17 cellular contexts compared by ENCODE assay signal in the genomic region with DNA sequence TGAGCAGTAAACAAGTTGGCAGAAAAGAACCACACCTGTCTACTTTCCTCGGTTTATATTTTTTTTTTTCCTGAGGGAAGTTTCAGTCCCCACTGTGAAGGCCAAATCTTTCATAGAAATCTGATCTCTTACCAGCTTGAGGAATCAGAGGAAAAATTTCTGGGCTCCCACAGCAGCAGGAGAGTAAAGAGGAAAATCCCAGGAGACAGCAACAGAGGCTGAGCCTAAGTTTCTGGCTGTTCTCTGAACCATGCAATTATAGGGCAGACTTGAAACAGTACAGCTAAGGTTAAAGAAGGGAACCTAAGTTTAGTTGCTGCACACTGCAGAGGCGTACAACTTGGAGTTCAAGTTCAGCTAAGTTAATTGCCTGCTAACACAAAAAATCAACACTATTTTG.
DNase-seq lines count a peak whose midpoint lies in the region; ATAC-seq and TF ChIP-seq lines count a peak whose summit lies in the region.
"Had no signal": no experiment of that assay in that cellular context is flagged by ENCODE, and none has a peak within 500 bp of the region (broad histone marks: within the 10 kb centered on the region; RNA-seq: fewer than 3 reads in every experiment).

No MANE protein-coding gene starts in this region.

- H3K27ac ChIP-seq in A673 (ENCODE audit: low read depth, low read length, poor library complexity, severe bottlenecking) = peak overlapping the region; percentile 6
- no peak overlapping the region for H3K27ac ChIP-seq in GM23338 (ENCODE audit: low read depth)
- peak overlapping the region; percentile 26 for H3K27ac ChIP-seq in VCaP
- H3K27ac ChIP-seq: PC-9 had no signal

- H3K4me1 Mint-ChIP-seq in GM23338 = no peaks in the 10 kb centered on the region; the same call in 2 of the 3 replicates

- H3K27me3 Mint-ChIP-seq in GM23338 (ENCODE audit: insufficient read depth, low read depth, poor library complexity) = no peaks in the 10 kb centered on the region

- no peaks in the 10 kb centered on the region for H3K36me3 Mint-ChIP-seq in GM23338 (ENCODE audit: low read depth)

- no peaks in the 10 kb centered on the region for H3K9me3 ChIP-seq in A673 (ENCODE audit: low read depth, low read length, poor library complexity, severe bottlenecking)
- H3K9me3 ChIP-seq: MG63 had no signal

- H3F3A ChIP-seq in GM23338 (replicated peaks; ENCODE audit: low read depth) = no peaks in the 10 kb centered on the region

- TF ChIP-seq CTCF in A673 (conservative IDR thresholded peaks at IDR 0.05; ENCODE audit: low read depth, low read length) (no peak), GM23338 (conservative IDR thresholded peaks at IDR 0.05; ENCODE audit: low read depth in 2 of 2) (no peak), VCaP (conservative IDR thresholded peaks at IDR 0.05) (no peak)

- H3K9me3 Mint-ChIP-seq in GM23338 = no peaks in the 10 kb centered on the region

- peaks cover 13% of the 10 kb centered on the region for H3K4me1 ChIP-seq in A673 (ENCODE audit: insufficient read depth, low read length, poor library complexity, severe bottlenecking)
- H3K4me1 ChIP-seq in GM23338 (ENCODE audit: insufficient read depth) = no peaks in the 10 kb centered on the region

- no peaks in the 10 kb centered on the region for H3K36me3 ChIP-seq in A673 (ENCODE audit: insufficient read depth, low read length, poor library complexity, severe bottlenecking)
- no peaks in the 10 kb centered on the region for H3K36me3 ChIP-seq in GM23338 (ENCODE audit: insufficient read depth)
- H3K36me3 ChIP-seq: MG63 had no signal

- CTCF ChIA-PET in A673 (lab: Charles Lee) = no interaction called here

- ATAC-seq in GM23338 = no peak
- ATAC-seq in GM19467 (IDR thresholded peaks at IDR 0.05; ENCODE audit: unreplicated experiment) = no peak

- H3K27me3 ChIP-seq in A673 (replicated peaks; ENCODE audit: insufficient read depth, low read depth, low read length, poor library complexity) = no peaks in the 10 kb centered on the region
- H3K27me3 ChIP-seq in GM23338 (ENCODE audit: insufficient read depth) = no peaks in the 10 kb centered on the region
- H3K27me3 ChIP-seq: MG63 had no signal

- no peak overlapping the region for H3K4me2 ChIP-seq in GM23338
- H3K4me2 ChIP-seq: PC-9 had no signal

- no peak overlapping the region for H3K4me3 Mint-ChIP-seq in GM23338

- POLR2A ChIA-PET in A673 (lab: Charles Lee; ENCODE audit: low non-redundant PET) = no interaction called here

- BruUV-seq in A673 (replicated peaks; lab: Mats Ljungman, UMichigan) = no TSS peak

- no peak overlapping the region; the same call in 1 of the 2 replicates for H3K27ac Mint-ChIP-seq in GM23338

- intact Hi-C loops in A673 (cut with micrococcal nuclease; ENCODE audit: unreplicated experiment) = no loop called here

- H3K4me3 ChIP-seq in A673 (ENCODE audit: low read depth, low read length, poor library complexity, severe bottlenecking) (no peak overlapping the region), GM23338 (no peak overlapping the region)
- H3K4me3 ChIP-seq: MG63, PC-9 had no signal

- H3K9me2 ChIP-seq in GM23338 (ENCODE audit: insufficient read depth) = no peaks in the 10 kb centered on the region

- H2AFZ ChIP-seq in GM23338 = peak overlapping the region; percentile 7; the same call in 1 of the 2 replicates
- H2AFZ ChIP-seq: PC-9 had no signal

- H4K20me1 ChIP-seq in GM23338 (replicated peaks; ENCODE audit: insufficient read depth) = no peaks in the 10 kb centered on the region

- H3K79me2 ChIP-seq in GM23338 (replicated peaks; ENCODE audit: insufficient read depth) = no peaks in the 10 kb centered on the region

- peak; percentile 22 for DNase-seq in A673 (ENCODE audit: low spot score)
- no peak for DNase-seq in GM23338 (ENCODE audit: low spot score)
- DNase-seq in myocyte (ENCODE audit: low read depth) = peak; percentile 62
- no peak for DNase-seq in mucosa of gallbladder (ENCODE audit: low spot score)
- no peak for DNase-seq in activated CD8-positive, alpha-beta memory T cell treated with anti-CD3 and anti-CD28 coated beads, Interleukin-2, amount 50 U/mL, for 48 hours
- DNase-seq in NCI-H2196 treated with DMSO at 0.1 percent for 48 hours (lab: John Stamatoyannopoulos, UW; ENCODE audit: unreplicated experiment) = no peak
- DNase-seq: ACHN, COR-L47, EL, H7, MG63, NCI-H1092 treated with DMSO at 0.1 percent for 48 hours, NCI-H2081 treated with DMSO at 0.1 percent for 48 hours, NCI-H774, PC-9 had no signal

TF ChIP-seq in GM23338, 12 proteins besides CTCF, POLR2A, EP300 and RAD21 (continues in another document):
- TF ChIP-seq EZH2 (IDR thresholded peaks at IDR 0.05; ENCODE audit: low read depth, unreplicated experiment) (no peak), JUNB (IDR thresholded peaks at IDR 0.05; ENCODE audit: unreplicated experiment) (no peak), ZNF331 (CRISPR knock-in tag; IDR thresholded peaks at IDR 0.05; ENCODE audit: low read depth) (no peak), POLR2AphosphoS5 (IDR thresholded peaks at IDR 0.05; ENCODE audit: low read depth) (no peak), STAT1 (IDR thresholded peaks at IDR 0.05; ENCODE audit: unreplicated experiment) (no peak), NANOG (IDR thresholded peaks at IDR 0.05; ENCODE audit: borderline replicate concordance) (no peak)
- TF ChIP-seq, protein P1, sequence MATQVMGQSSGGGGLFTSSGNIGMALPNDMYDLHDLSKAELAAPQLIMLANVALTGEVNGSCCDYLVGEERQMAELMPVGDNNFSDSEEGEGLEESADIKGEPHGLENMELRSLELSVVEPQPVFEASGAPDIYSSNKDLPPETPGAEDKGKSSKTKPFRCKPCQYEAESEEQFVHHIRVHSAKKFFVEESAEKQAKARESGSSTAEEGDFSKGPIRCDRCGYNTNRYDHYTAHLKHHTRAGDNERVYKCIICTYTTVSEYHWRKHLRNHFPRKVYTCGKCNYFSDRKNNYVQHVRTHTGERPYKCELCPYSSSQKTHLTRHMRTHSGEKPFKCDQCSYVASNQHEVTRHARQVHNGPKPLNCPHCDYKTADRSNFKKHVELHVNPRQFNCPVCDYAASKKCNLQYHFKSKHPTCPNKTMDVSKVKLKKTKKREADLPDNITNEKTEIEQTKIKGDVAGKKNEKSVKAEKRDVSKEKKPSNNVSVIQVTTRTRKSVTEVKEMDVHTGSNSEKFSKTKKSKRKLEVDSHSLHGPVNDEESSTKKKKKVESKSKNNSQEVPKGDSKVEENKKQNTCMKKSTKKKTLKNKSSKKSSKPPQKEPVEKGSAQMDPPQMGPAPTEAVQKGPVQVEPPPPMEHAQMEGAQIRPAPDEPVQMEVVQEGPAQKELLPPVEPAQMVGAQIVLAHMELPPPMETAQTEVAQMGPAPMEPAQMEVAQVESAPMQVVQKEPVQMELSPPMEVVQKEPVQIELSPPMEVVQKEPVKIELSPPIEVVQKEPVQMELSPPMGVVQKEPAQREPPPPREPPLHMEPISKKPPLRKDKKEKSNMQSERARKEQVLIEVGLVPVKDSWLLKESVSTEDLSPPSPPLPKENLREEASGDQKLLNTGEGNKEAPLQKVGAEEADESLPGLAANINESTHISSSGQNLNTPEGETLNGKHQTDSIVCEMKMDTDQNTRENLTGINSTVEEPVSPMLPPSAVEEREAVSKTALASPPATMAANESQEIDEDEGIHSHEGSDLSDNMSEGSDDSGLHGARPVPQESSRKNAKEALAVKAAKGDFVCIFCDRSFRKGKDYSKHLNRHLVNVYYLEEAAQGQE (IDR thresholded peaks at IDR 0.05; ENCODE audit: unreplicated experiment) = no peak

Comparison
In these comparisons a context has a peak if more than half of its experiments do, and no peak if none do; other contexts are left out.
1. DNase-seq: peak in A673 (single experiment) and myocyte (single experiment); none in GM23338 (single experiment), mucosa of gallbladder (single experiment), activated CD8-positive, alpha-beta memory T cell treated with anti-CD3 and anti-CD28 coated beads, Interleukin-2, amount 50 U/mL, for 48 hours (single experiment) and NCI-H2196 treated with DMSO at 0.1 percent for 48 hours (single experiment).